Comparison of ENCODE assay signal across 8 cellular contexts in the genomic region with DNA sequence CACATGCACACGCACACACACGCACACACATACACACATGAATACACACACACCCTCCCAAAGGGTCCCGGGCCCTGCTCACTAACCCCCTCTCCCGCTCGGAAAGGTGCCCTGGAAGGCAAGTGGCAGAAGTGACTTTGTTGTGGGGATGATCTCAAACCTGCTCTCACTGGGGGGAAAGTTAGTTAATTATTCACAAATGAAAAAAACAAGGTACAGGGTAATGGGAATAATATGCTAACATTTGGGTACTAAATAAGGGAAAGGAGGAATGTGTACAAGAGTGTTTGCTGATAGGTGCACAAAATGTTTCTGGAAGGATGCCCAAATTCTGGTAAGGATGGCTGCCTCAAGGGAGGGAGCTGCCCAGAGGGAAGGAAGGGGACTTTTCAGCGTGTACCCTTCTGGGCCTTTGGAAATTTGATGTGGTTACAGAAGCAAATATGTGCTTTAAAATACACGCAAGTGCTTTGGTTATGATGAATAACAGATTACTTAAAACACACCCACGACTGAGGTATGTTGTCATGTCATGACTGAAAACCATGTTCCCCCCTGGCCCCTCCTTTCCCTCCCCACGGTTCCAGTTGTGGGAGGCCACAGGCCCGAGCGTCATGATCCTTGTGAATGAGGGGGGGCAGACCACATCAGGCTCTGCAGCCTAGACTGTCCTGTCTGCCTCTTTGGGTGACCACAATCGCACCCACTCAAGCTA. TPM values are rescaled to one million over a fixed set of nuclear protein-coding genes. Genes with fewer than 3 reads are reported as not detected.
DNase-seq lines count a peak whose midpoint lies in the region; ATAC-seq and TF ChIP-seq lines count a peak whose summit lies in the region.

No MANE protein-coding gene starts in this region.

- H3K27ac ChIP-seq in breast epithelium (peak overlapping the region; percentile 71 to 76), trophoblast cell (ENCODE audit: low read depth, low read length) (no peak overlapping the region)

- H4K91ac ChIP-seq in trophoblast cell (ENCODE audit: low read depth, low read length): peak overlapping the region; percentile 25

- H2BK120ac ChIP-seq in trophoblast cell (ENCODE audit: insufficient read depth, low read length, poor library complexity): no peak overlapping the region

- H4K12ac ChIP-seq in trophoblast cell (ENCODE audit: low read depth, low read length): no peak overlapping the region

- no peaks in the 10 kb centered on the region for H3K9me3 ChIP-seq in breast epithelium
- H3K9me3 ChIP-seq in trophoblast cell (ENCODE audit: insufficient read depth, low read depth, low read length): no peaks in the 10 kb centered on the region

- H2BK12ac ChIP-seq in trophoblast cell (ENCODE audit: low read length): peak overlapping the region; percentile 42

- H3K4me3 ChIP-seq in breast epithelium: no peak overlapping the region
- no peak overlapping the region for H3K4me3 ChIP-seq in trophoblast cell (ENCODE audit: low read depth, low read length)

- H3K18ac ChIP-seq in trophoblast cell (ENCODE audit: low read length): no peak overlapping the region

- H3K27me3 ChIP-seq in breast epithelium: no peaks in the 10 kb centered on the region
- no peaks in the 10 kb centered on the region for H3K27me3 ChIP-seq in trophoblast cell (ENCODE audit: insufficient read depth, low read length)

- H3K14ac ChIP-seq in trophoblast cell (ENCODE audit: low read length): no peak overlapping the region

- no peak for TF ChIP-seq CTCF in breast epithelium (IDR thresholded peaks at IDR 0.05)

- peak; percentile 38 for DNase-seq in COLO668 (lab: John Stamatoyannopoulos, UW; ENCODE audit: unreplicated experiment)
- DNase-seq in NCI-H1105 (lab: John Stamatoyannopoulos, UW): peak; percentile 41
- peak in 1 of 2 donors; percentile 47 for DNase-seq in breast epithelium (ENCODE audit: low spot score in 2 of 2)
- DNase-seq in trophoblast cell: peak; percentile 13 to 40
- DNase-seq in NCI-H146 treated with DMSO at 0.1 percent for 48 hours (lab: John Stamatoyannopoulos, UW; ENCODE audit: unreplicated experiment): no peak
- no peak for DNase-seq in hippocampal formation (lab: John Stamatoyannopoulos, UW)

- H4K8ac ChIP-seq in trophoblast cell (ENCODE audit: low read depth, low read length): no peak overlapping the region

- no peak overlapping the region for H3K9ac ChIP-seq in trophoblast cell (ENCODE audit: low read length)

- H3K4me1 ChIP-seq in breast epithelium (no peaks in the 10 kb centered on the region), trophoblast cell (ENCODE audit: control insufficient read depth in 1 of 2, insufficient read depth in 2 of 2, low read length in 2 of 2) (peaks cover 10 to 17% of the 10 kb centered on the region in 2 experiments)

- H3K36me3 ChIP-seq in breast epithelium: no peaks in the 10 kb centered on the region
- no peaks in the 10 kb centered on the region for H3K36me3 ChIP-seq in trophoblast cell (ENCODE audit: control insufficient read depth in 1 of 2, insufficient read depth in 2 of 2, low read length in 2 of 2)

- intact Hi-C loops in breast epithelium (cut with DNase I; ENCODE audit: low total_unique reads): no loop called here

- H3K4me2 ChIP-seq in trophoblast cell (ENCODE audit: low read length): no peak overlapping the region

- H2BK5ac ChIP-seq in trophoblast cell (ENCODE audit: low read depth, low read length, poor library complexity): no peak overlapping the region

- TF ChIP-seq POLR2A in breast epithelium (IDR thresholded peaks at IDR 0.05): no peak

- H3K79me2 ChIP-seq in trophoblast cell (ENCODE audit: control insufficient read depth, insufficient read depth, low read length, poor library complexity): no peaks in the 10 kb centered on the region

- no peak for ATAC-seq in HG02571 (IDR thresholded peaks at IDR 0.05; ENCODE audit: unreplicated experiment)
- no peak for ATAC-seq in GM18909 (IDR thresholded peaks at IDR 0.05; ENCODE audit: poor library complexity, unreplicated experiment)

- H2AFZ ChIP-seq in trophoblast cell (ENCODE audit: insufficient read depth, low read length, poor library complexity): no peak overlapping the region

- H3K23ac ChIP-seq in trophoblast cell (ENCODE audit: low read length): no peak overlapping the region

- no CpG with 5 or more reads among the region's 12 CpGs for WGBS in trophoblast cell (ENCODE audit: extremely low coverage, insufficient coverage, insufficient read length)

- no peak overlapping the region for H3K4ac ChIP-seq in trophoblast cell (ENCODE audit: low read depth, low read length)

- peaks cover 8% of the 10 kb centered on the region for H3K79me1 ChIP-seq in trophoblast cell (ENCODE audit: low read length)

- peak overlapping the region; percentile 42 for H2AK5ac ChIP-seq in trophoblast cell (ENCODE audit: low read length)

RNA-seq across cellular contexts. Expression of a gene that starts 43.3 kb away (rescaled TPM):
- 10 to 100 TPM; 11.9 to 43.6 (median 42.4) TPM for total RNA-seq in breast epithelium
- 17.4 and 20.1 TPM in 2 replicates for polyA plus RNA-seq in trophoblast cell (2013)

Comparison
In these comparisons a context has a peak if more than half of its experiments do, and no peak if none do; other contexts are left out.
1. DNase-seq: peak in COLO668 (single experiment), NCI-H1105 (single experiment) and trophoblast cell (2 of 2); none in NCI-H146 treated with DMSO at 0.1 percent for 48 hours (single experiment) and hippocampal formation (0 of 2).